ENCODE assay signal across 18 cellular contexts in genomic region chr3:126448141-126448892, GRCh38. TPM values are rescaled to one million over a fixed set of nuclear protein-coding genes. Genes with fewer than 3 reads are reported as not detected.
A peak's percentile ranks its signal among the peaks of the same experiment; 100 is the strongest.
DNase-seq lines count a peak whose midpoint lies in the region; ATAC-seq and TF ChIP-seq lines count a peak whose summit lies in the region.
"Had no signal": no experiment of that assay in that cellular context is flagged by ENCODE, and none has a peak within 500 bp of the region (broad histone marks: within the 10 kb centered on the region; RNA-seq: fewer than 3 reads in every experiment).

No MANE protein-coding gene starts in this region.

- no peaks in the 10 kb centered on the region for H3K27me3 ChIP-seq in right atrium auricular region

- H3K27ac ChIP-seq in right atrium auricular region, result no peak overlapping the region
- H3K27ac ChIP-seq: 22Rv1 had no signal

- no peaks in the 10 kb centered on the region for H3K9me3 Mint-ChIP-seq in memory B cell
- H3K9me3 Mint-ChIP-seq in activated naive CD8-positive, alpha-beta T cell treated with anti-CD3 and anti-CD28 coated beads for 36 hours, result no peaks in the 10 kb centered on the region
- H3K9me3 Mint-ChIP-seq: CD8-positive, alpha-beta T cell; GM23338 had no signal

- in situ Hi-C loops in ACHN (cut with HindIII; ENCODE audit: low pct_ligation_motif_present, low pct_unique_long_range_greater_than_20kb, low sequenced_read_pairs), result no loop called here

- peaks cover 0 to 5% of the 10 kb centered on the region in 2 donors for H3K4me1 ChIP-seq in right atrium auricular region

- H3K27me3 Mint-ChIP-seq in memory B cell, result no peaks in the 10 kb centered on the region
- H3K27me3 Mint-ChIP-seq in activated naive CD8-positive, alpha-beta T cell treated with anti-CD3 and anti-CD28 coated beads for 36 hours, result no peaks in the 10 kb centered on the region

- H3K36me3 ChIP-seq in right atrium auricular region, result peaks cover 44% of the 10 kb centered on the region

- H3K4me1 Mint-ChIP-seq in memory B cell, result peaks cover 3% of the 10 kb centered on the region
- no peaks in the 10 kb centered on the region for H3K4me1 Mint-ChIP-seq in activated naive CD8-positive, alpha-beta T cell treated with anti-CD3 and anti-CD28 coated beads for 36 hours

- H3K36me3 Mint-ChIP-seq in memory B cell, result peaks cover 21% of the 10 kb centered on the region
- peaks cover 6% of the 10 kb centered on the region for H3K36me3 Mint-ChIP-seq in activated naive CD8-positive, alpha-beta T cell treated with anti-CD3 and anti-CD28 coated beads for 36 hours

- intact Hi-C loops in Right ventricle myocardium superior (cut with DNase I), result no loop called here

- no peaks in the 10 kb centered on the region for H3K9me3 ChIP-seq in right atrium auricular region

- H3K4me3 ChIP-seq in right atrium auricular region, result no peak overlapping the region
- no peak overlapping the region for H3K4me3 ChIP-seq in skeletal muscle cell (ENCODE audit: low read depth, low read length)
- H3K4me3 ChIP-seq: GM23338 had no signal

- ATAC-seq in Right ventricle myocardium superior (ENCODE audit: poor library complexity), result no peak
- ATAC-seq in memory B cell (ENCODE audit: low read depth), result no peak
- ATAC-seq: CD8-positive, alpha-beta T cell; GM23338 had no signal

- DNase-seq in right atrium auricular region (ENCODE audit: low spot score), result peak; percentile 48
- no peak for DNase-seq in Right ventricle myocardium superior
- no peak for DNase-seq in memory B cell (ENCODE audit: low spot score in 2 of 2)
- DNase-seq in skeletal muscle cell (ENCODE audit: low read depth), result peak; percentile 17
- no peak for DNase-seq in NCI-H1930 (lab: John Stamatoyannopoulos, UW)
- no peak for DNase-seq in ACHN
- no peak for DNase-seq in HCEC 1CT
- no peak for DNase-seq in activated naive CD8-positive, alpha-beta T cell treated with anti-CD3 and anti-CD28 coated beads for 36 hours
- DNase-seq: CD8-positive, alpha-beta T cell; DND-41; KBM-7; NCI-H1436 treated with DMSO at 0.1 percent for 48 hours; NCI-H345; NCI-H69; OCI-M1; RPMI8226 had no signal

- H3K27ac Mint-ChIP-seq in memory B cell, result peak overlapping the region; percentile 76
- H3K27ac Mint-ChIP-seq in activated naive CD8-positive, alpha-beta T cell treated with anti-CD3 and anti-CD28 coated beads for 36 hours, result no peak overlapping the region
- H3K27ac Mint-ChIP-seq: CD8-positive, alpha-beta T cell; GM23338 had no signal

- TF ChIP-seq CTCF in right atrium auricular region (IDR thresholded peaks at IDR 0.05), result no peak

- no peak overlapping the region for H3K4me3 Mint-ChIP-seq in memory B cell
- H3K4me3 Mint-ChIP-seq in activated naive CD8-positive, alpha-beta T cell treated with anti-CD3 and anti-CD28 coated beads for 36 hours, result no peak overlapping the region
- H3K4me3 Mint-ChIP-seq: CD8-positive, alpha-beta T cell; GM23338 had no signal

RNA-seq across cellular contexts. Expression of gene ZXDC, which starts 27.4 kb away (rescaled TPM):
- total RNA-seq in right atrium auricular region (10 to 100 TPM; 18.9 to 25.5 TPM), Right ventricle myocardium superior (16.1 TPM)
- 10 to 100 TPM; 18.7 to 19.3 TPM for total RNA-seq in activated naive CD8-positive, alpha-beta T cell treated with anti-CD3 and anti-CD28 coated beads for 36 hours

RNA-seq across cellular contexts. Expression of gene CFAP100, which starts 53.6 kb away (rescaled TPM):
- total RNA-seq in right atrium auricular region (not detected), Right ventricle myocardium superior (not detected)
- not detected for total RNA-seq in activated naive CD8-positive, alpha-beta T cell treated with anti-CD3 and anti-CD28 coated beads for 36 hours
- total RNA-seq: CD8-positive, alpha-beta T cell had no signal

Comparison
In these comparisons a context has a peak if more than half of its experiments do, and no peak if none do; other contexts are left out.
1. DNase-seq: peak in right atrium auricular region (single experiment) and skeletal muscle cell (single experiment); none in Right ventricle myocardium superior (single experiment), memory B cell (0 of 2), NCI-H1930 (0 of 2), ACHN (single experiment), HCEC 1CT (single experiment) and activated naive CD8-positive, alpha-beta T cell treated with anti-CD3 and anti-CD28 coated beads for 36 hours (single experiment).